Comparison of ENCODE assay signal across 17 cellular contexts in the genomic region with DNA sequence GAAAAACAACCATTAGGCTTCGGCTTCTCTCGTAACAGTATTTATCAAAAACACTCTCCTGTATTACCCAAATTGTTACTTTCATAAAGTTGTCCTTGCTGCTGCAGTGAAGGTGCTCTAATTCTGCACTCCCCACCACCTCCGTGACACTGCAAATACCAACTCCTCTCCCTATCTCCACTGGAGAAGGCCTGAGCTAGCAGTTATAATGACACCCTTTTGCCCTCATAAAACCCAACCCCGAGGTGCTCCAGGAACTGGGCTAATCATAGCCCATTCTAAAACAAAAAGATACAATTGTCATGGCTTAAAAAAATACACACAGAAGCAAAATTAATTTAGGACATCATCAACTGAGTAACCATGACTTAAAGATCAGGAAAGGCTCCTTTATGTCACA. TPM values are rescaled to one million over a fixed set of nuclear protein-coding genes. Genes with fewer than 3 reads are reported as not detected.
DNase-seq lines count a peak whose midpoint lies in the region; ATAC-seq, FAIRE-seq and TF ChIP-seq lines count a peak whose summit lies in the region.
"Had no signal": no experiment of that assay in that cellular context is flagged by ENCODE, and none has a peak within 500 bp of the region (broad histone marks: within the 10 kb centered on the region; RNA-seq: fewer than 3 reads in every experiment).

No MANE protein-coding gene starts in this region.

- WGBS in pancreas, 2 donors: 68 to 73% methylated on average over 4 of the region's 4 CpGs

- H4K20me1 ChIP-seq in BLaER1 treated with 17β-estradiol and CSF1 and Interleukin-3, amounts not matched to agents 10 nM and 100 nM: no peaks in the 10 kb centered on the region
- H4K20me1 ChIP-seq in OCI-LY3 (ENCODE audit: insufficient read depth, low read length): no peaks in the 10 kb centered on the region
- no peaks in the 10 kb centered on the region for H4K20me1 ChIP-seq in astrocyte (ENCODE audit: insufficient read depth, low read length)

- no peak for ATAC-seq in pancreas
- ATAC-seq: HCT116 had no signal

- H3K27ac ChIP-seq in BLaER1 treated with 17β-estradiol and CSF1 and Interleukin-3, amounts not matched to agents 10 nM and 100 nM: no peak overlapping the region
- no peak overlapping the region for H3K27ac ChIP-seq in OCI-LY3 (ENCODE audit: low read length)
- H3K27ac ChIP-seq in astrocyte (ENCODE audit: low read depth, low read length): no peak overlapping the region
- no peak overlapping the region for H3K27ac ChIP-seq in pancreas
- H3K27ac ChIP-seq: GM23248 had no signal

- H3K4me2 ChIP-seq in BLaER1 treated with 17β-estradiol and CSF1 and Interleukin-3, amounts not matched to agents 10 nM and 100 nM: peak overlapping the region in 8 of 11 experiments; percentile 8 to 52 (median 24); a peak in 13 of 22 replicates
- H3K4me2 ChIP-seq in OCI-LY3 (ENCODE audit: low read length): peak overlapping the region; percentile 42
- H3K4me2 ChIP-seq in astrocyte (ENCODE audit: low read length): no peak overlapping the region

- peaks cover 19 to 62% (median 50%) of the 10 kb centered on the region in 10 experiments for H3K4me1 ChIP-seq in BLaER1 treated with 17β-estradiol and CSF1 and Interleukin-3, amounts not matched to agents 10 nM and 100 nM
- H3K4me1 ChIP-seq in OCI-LY3 (ENCODE audit: low read length): peaks cover 54% of the 10 kb centered on the region
- peaks cover 12% of the 10 kb centered on the region for H3K4me1 ChIP-seq in astrocyte (ENCODE audit: insufficient read depth, low read length)
- no peaks in the 10 kb centered on the region for H3K4me1 ChIP-seq in pancreas
- H3K4me1 ChIP-seq in HAP-1: no peaks in the 10 kb centered on the region

- FAIRE-seq in astrocyte (lab: Jason Lieb, UNC): peak; percentile 59
- peak; percentile 29 for FAIRE-seq in pancreas (lab: Jason Lieb, UNC)
- FAIRE-seq: G401.6, GM19239 had no signal

- H3K9me3 Mint-ChIP-seq in astrocyte (ENCODE audit: unreplicated experiment): peaks cover 3% of the 10 kb centered on the region
- H3K9me3 Mint-ChIP-seq: CD4-positive, alpha-beta memory T cell; HFFc6 had no signal

- H3K4me1 Mint-ChIP-seq in astrocyte (ENCODE audit: low read depth, unreplicated experiment): peaks cover 11% of the 10 kb centered on the region

- no peak overlapping the region for H3K4me3 ChIP-seq in BLaER1 treated with 17β-estradiol and CSF1 and Interleukin-3, amounts not matched to agents 10 nM and 100 nM
- H3K4me3 ChIP-seq in OCI-LY3 (ENCODE audit: low read length): no peak overlapping the region
- H3K4me3 ChIP-seq in astrocyte (ENCODE audit: insufficient read depth, low read depth, low read length): no peak overlapping the region
- H3K4me3 ChIP-seq in pancreas: no peak overlapping the region
- H3K4me3 ChIP-seq in HAP-1: no peak overlapping the region
- H3K4me3 ChIP-seq: GM23248 had no signal

- 0 out of 2 replicates have a peak overlapping the region, but pooled peaks have one; percentile 60 for H2AFZ ChIP-seq in OCI-LY3 (ENCODE audit: low read depth, low read length)
- no peak overlapping the region for H2AFZ ChIP-seq in astrocyte (ENCODE audit: low read depth, low read length)
- H2AFZ ChIP-seq: GM23248 had no signal

- DNase-seq in astrocyte (ENCODE audit: low read depth): no peak
- no peak for DNase-seq in pancreas
- no peak for DNase-seq in activated CD4-positive, alpha-beta T cell treated with anti-CD3 and anti-CD28 coated beads, Interleukin-2, amount 50 U/mL, for 48 hours
- no peak for DNase-seq in stimulated activated CD4-positive, alpha-beta T cell treated with anti-CD3 and anti-CD28 coated beads, Interleukin-4, amount 100 ng/mL, for 4 hours
- no peak for DNase-seq in kidney tubule cell (ENCODE audit: low spot score)
- no peak for DNase-seq in HAP-1 (ENCODE audit: low spot score in 2 of 2)
- DNase-seq: CD4-positive, alpha-beta memory T cell; COR-L47; GM23248; H7; HFFc6 had no signal

- H3K79me2 ChIP-seq in OCI-LY3 (ENCODE audit: low read length) (no peaks in the 10 kb centered on the region), astrocyte (ENCODE audit: insufficient read depth, low read length) (no peaks in the 10 kb centered on the region)

- no peak overlapping the region for H3K9ac ChIP-seq in BLaER1 treated with 17β-estradiol and CSF1 and Interleukin-3, amounts not matched to agents 10 nM and 100 nM
- H3K9ac ChIP-seq in OCI-LY3 (ENCODE audit: low read length) (no peak overlapping the region), astrocyte (ENCODE audit: low read length) (no peak overlapping the region)
- H3K9ac ChIP-seq: GM23248 had no signal

- H3K27me3 Mint-ChIP-seq in astrocyte (ENCODE audit: low read depth, unreplicated experiment): no peaks in the 10 kb centered on the region
- H3K27me3 Mint-ChIP-seq: B cell; CD4-positive, alpha-beta memory T cell had no signal

- no peak overlapping the region for H3K4me3 Mint-ChIP-seq in astrocyte (ENCODE audit: unreplicated experiment)
- H3K4me3 Mint-ChIP-seq: B cell; CD4-positive, alpha-beta memory T cell; HFFc6 had no signal

- H3K36me3 ChIP-seq in BLaER1 treated with 17β-estradiol and CSF1 and Interleukin-3, amounts not matched to agents 10 nM and 100 nM: no peaks in the 10 kb centered on the region
- H3K36me3 ChIP-seq in OCI-LY3 (replicated peaks; ENCODE audit: low read depth, low read length) (no peaks in the 10 kb centered on the region), astrocyte (ENCODE audit: insufficient read depth, low read length) (no peaks in the 10 kb centered on the region), pancreas (no peaks in the 10 kb centered on the region), HAP-1 (replicated peaks) (no peaks in the 10 kb centered on the region)

- H3K9me3 ChIP-seq in BLaER1 treated with 17β-estradiol and CSF1 and Interleukin-3, amounts not matched to agents 10 nM and 100 nM (replicated peaks in 1 of 11): no peaks in the 10 kb centered on the region
- H3K9me3 ChIP-seq in OCI-LY3 (ENCODE audit: insufficient read depth, low read length) (no peaks in the 10 kb centered on the region), astrocyte (ENCODE audit: insufficient read depth, low read depth, low read length) (no peaks in the 10 kb centered on the region), pancreas (no peaks in the 10 kb centered on the region), HAP-1 (no peaks in the 10 kb centered on the region)

- no peak overlapping the region for H3K27ac Mint-ChIP-seq in astrocyte (ENCODE audit: unreplicated experiment)
- H3K27ac Mint-ChIP-seq: B cell; CD4-positive, alpha-beta memory T cell; HFFc6 had no signal

- H3K27me3 ChIP-seq in BLaER1 treated with 17β-estradiol and CSF1 and Interleukin-3, amounts not matched to agents 10 nM and 100 nM: no peaks in the 10 kb centered on the region; a peak in 1 of 22 replicates
- H3K27me3 ChIP-seq in OCI-LY3 (ENCODE audit: low read depth, low read length): no peaks in the 10 kb centered on the region
- no peaks in the 10 kb centered on the region for H3K27me3 ChIP-seq in astrocyte (ENCODE audit: insufficient read depth, low read length)
- H3K27me3 ChIP-seq in pancreas: no peaks in the 10 kb centered on the region
- H3K27me3 ChIP-seq in HAP-1 (ENCODE audit: low read depth): no peaks in the 10 kb centered on the region

- no peak for TF ChIP-seq CTCF in OCI-LY3 (IDR thresholded peaks at IDR 0.05; ENCODE audit: low read depth, low read length)
- no peak for TF ChIP-seq CTCF in astrocyte (IDR thresholded peaks at IDR 0.05; ENCODE audit: insufficient read depth, low read depth, low read length)
- TF ChIP-seq CTCF in pancreas (IDR thresholded peaks at IDR 0.05): no peak

- intact Hi-C loops in pancreas (cut with DNase I): no loop called here

- in situ Hi-C loops in HAP-1 (cut with MboI; ENCODE audit: low sequenced_read_pairs): loop anchor here (25.0 kb wide), 2 partner anchors 320 to 670 kb away; no protein-coding TSS in a partner anchor

- H3K36me3 Mint-ChIP-seq in astrocyte (ENCODE audit: low read depth, unreplicated experiment): no peaks in the 10 kb centered on the region
- H3K36me3 Mint-ChIP-seq: CD4-positive, alpha-beta memory T cell had no signal

RNA-seq across cellular contexts. Expression of a gene that starts 59.2 kb away (rescaled TPM):
- total RNA-seq in astrocyte (1.2 and 1.3 TPM in 2 replicates), pancreas (under 1 TPM; 0.09 to 0.84 (median 0.51) TPM)
- polyA plus RNA-seq in pancreas: 1 to 10 TPM in 1 of 2 donors, under 1 TPM in 1; 0.99 to 3.6 TPM
- total RNA-seq: B cell had no signal
